Comparison of ENCODE assay signal across 8 cellular contexts in the genomic region with DNA sequence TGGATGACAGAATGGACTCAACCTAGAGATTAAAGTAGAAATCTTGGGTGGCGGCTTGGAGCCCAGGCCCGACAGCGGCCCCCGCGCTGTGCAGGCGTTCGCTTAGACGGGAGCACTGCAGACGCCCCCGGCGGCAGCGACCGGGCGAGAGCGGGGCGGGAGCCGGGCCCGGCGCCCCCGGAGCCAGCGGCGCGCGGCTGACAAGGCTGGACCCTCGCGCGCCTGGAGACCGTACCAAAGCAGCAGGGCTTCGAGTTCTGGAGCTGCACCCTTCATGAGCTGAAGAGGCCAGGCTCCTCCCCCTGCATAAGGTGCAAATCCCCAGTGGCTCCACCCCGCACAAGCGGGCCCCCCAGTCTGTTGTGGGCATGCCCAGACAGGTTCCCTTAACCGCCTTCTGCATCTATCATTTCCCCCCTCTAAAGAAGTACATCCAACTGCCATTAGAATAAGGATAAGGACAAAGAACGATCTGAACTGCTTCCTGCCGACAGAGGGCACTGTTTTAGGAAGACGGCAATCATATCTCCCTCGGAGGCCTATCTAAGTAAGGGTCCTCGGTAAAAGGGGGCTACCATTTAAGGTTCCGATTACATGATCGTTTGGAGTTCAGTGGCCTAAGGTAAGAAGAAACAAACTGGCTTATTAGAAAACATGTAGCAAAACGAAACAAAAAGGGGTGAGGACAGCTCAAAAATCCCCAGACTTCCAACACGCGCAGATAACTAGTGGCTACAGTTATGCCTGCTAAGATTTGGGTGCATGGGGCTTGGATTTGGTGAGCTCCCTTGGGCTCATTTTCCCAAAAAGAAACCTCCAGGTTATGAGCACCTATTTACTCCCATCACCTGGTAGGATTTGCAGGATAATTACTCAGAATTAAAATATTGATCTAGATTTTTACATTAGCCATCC.
DNase-seq lines count a peak whose midpoint lies in the region; ATAC-seq, FAIRE-seq and TF ChIP-seq lines count a peak whose summit lies in the region.

No MANE protein-coding gene starts in this region.

- no peak overlapping the region for H3K4me3 Mint-ChIP-seq in astrocyte (ENCODE audit: unreplicated experiment)

- peak; percentile 76 for ATAC-seq in HG03432 (IDR thresholded peaks at IDR 0.05; ENCODE audit: unreplicated experiment)
- ATAC-seq in lung (ENCODE audit: insufficient read depth, low FRiP score) = peak; percentile 53

- H3K4me2 ChIP-seq in astrocyte (ENCODE audit: low read length) = peak overlapping the region; percentile 35

- DNase-seq in GM12891 (ENCODE audit: insufficient read length, low spot score) (peak; percentile 9), astrocyte (ENCODE audit: low read depth) (peak; percentile 10), lung (ENCODE audit: low spot score) (no peak), islet precursor cell (no peak), UCSD-AML1 (lab: John Stamatoyannopoulos, UW; ENCODE audit: unreplicated experiment) (no peak), T1000 (lab: John Stamatoyannopoulos, UW) (no peak), ecto neural progenitor cell (ENCODE audit: low spot score) (no peak)

- WGBS in lung, 2 donors = 42 to 48% methylated on average over 41 to 42 of the region's 42 CpGs

- H3K36me3 Mint-ChIP-seq in astrocyte (ENCODE audit: low read depth, unreplicated experiment) = no peaks in the 10 kb centered on the region

- H3K9ac ChIP-seq in astrocyte (ENCODE audit: low read length) = no peak overlapping the region

- H3K27me3 ChIP-seq in astrocyte (ENCODE audit: insufficient read depth, low read length) (no peaks in the 10 kb centered on the region), lung (ENCODE audit: control insufficient read depth, insufficient read depth) (no peaks in the 10 kb centered on the region)

- H2AFZ ChIP-seq in astrocyte (ENCODE audit: low read depth, low read length) = peak overlapping the region; percentile 48

- H4K20me1 ChIP-seq in astrocyte (ENCODE audit: insufficient read depth, low read length) = no peaks in the 10 kb centered on the region

- TF ChIP-seq CTCF in astrocyte (IDR thresholded peaks at IDR 0.05; ENCODE audit: insufficient read depth, low read depth, low read length) = no peak
- no peak for TF ChIP-seq CTCF in lung (IDR thresholded peaks at IDR 0.05; ENCODE audit: control extremely low read depth, extremely low read depth)

- no peaks in the 10 kb centered on the region for H3K27me3 Mint-ChIP-seq in astrocyte (ENCODE audit: low read depth, unreplicated experiment)

- H3K27ac Mint-ChIP-seq in astrocyte (ENCODE audit: unreplicated experiment) = no peak overlapping the region

- H3K4me1 ChIP-seq in astrocyte (ENCODE audit: insufficient read depth, low read length) (no peaks in the 10 kb centered on the region), lung (ENCODE audit: control insufficient read depth in 2 of 2, insufficient read depth in 2 of 2, low read length in 2 of 2) (no peaks in the 10 kb centered on the region)

- H3K79me2 ChIP-seq in astrocyte (ENCODE audit: insufficient read depth, low read length) = no peaks in the 10 kb centered on the region

- H3K4me1 Mint-ChIP-seq in astrocyte (ENCODE audit: low read depth, unreplicated experiment) = no peaks in the 10 kb centered on the region

- peaks cover 5% of the 10 kb centered on the region for H3K9me3 Mint-ChIP-seq in astrocyte (ENCODE audit: unreplicated experiment)

- H3K36me3 ChIP-seq in astrocyte (ENCODE audit: insufficient read depth, low read length) (no peaks in the 10 kb centered on the region), lung (ENCODE audit: control insufficient read depth in 2 of 2, insufficient read depth in 2 of 2, low read length in 2 of 2) (no peaks in the 10 kb centered on the region)

- no peak for TF ChIP-seq POLR2A in GM12891 (IDR thresholded peaks at IDR 0.05; ENCODE audit: low read depth, low read length)

- H3K9me3 ChIP-seq in astrocyte (ENCODE audit: insufficient read depth, low read depth, low read length) (peaks cover 6% of the 10 kb centered on the region), lung (ENCODE audit: control insufficient read depth in 2 of 2, insufficient read depth in 1 of 2, low read length in 1 of 2) (peaks cover 0 to 2% of the 10 kb centered on the region in 2 donors)

- peak; percentile 55 for FAIRE-seq in GM12891 (lab: Jason Lieb, UNC)
- FAIRE-seq in astrocyte (lab: Jason Lieb, UNC) = no peak

- H3K27ac ChIP-seq in astrocyte (ENCODE audit: low read depth, low read length) (no peak overlapping the region), lung (ENCODE audit: low read depth in 1 of 2, low read length in 1 of 2) (no peak overlapping the region)

- H3K4me3 ChIP-seq in astrocyte (ENCODE audit: insufficient read depth, low read depth, low read length) = no peak overlapping the region
- H3K4me3 ChIP-seq in lung = no peak overlapping the region

TF ChIP-seq in GM12891, 5 proteins besides CTCF, POLR2A, EP300 and RAD21:
- no peak for TF ChIP-seq SPI1 (IDR thresholded peaks at IDR 0.05; ENCODE audit: low read depth, low read length)
- no peak for TF ChIP-seq POLR2AphosphoS5 (IDR thresholded peaks at IDR 0.05; ENCODE audit: low read depth, low read length)
- no peak for TF ChIP-seq PAX5 (IDR thresholded peaks at IDR 0.05; ENCODE audit: insufficient read depth, low read length, severe bottlenecking)
- TF ChIP-seq POU2F2 (IDR thresholded peaks at IDR 0.05; ENCODE audit: low read depth, low read length) = no peak

Comparison
In these comparisons a context has a peak if more than half of its experiments do, and no peak if none do; other contexts are left out.
1. DNase-seq: peak in GM12891 (single experiment) and astrocyte (single experiment); none in lung (single experiment), islet precursor cell (single experiment), UCSD-AML1 (single experiment), T1000 (single experiment) and ecto neural progenitor cell (single experiment).